In the genomic region with DNA sequence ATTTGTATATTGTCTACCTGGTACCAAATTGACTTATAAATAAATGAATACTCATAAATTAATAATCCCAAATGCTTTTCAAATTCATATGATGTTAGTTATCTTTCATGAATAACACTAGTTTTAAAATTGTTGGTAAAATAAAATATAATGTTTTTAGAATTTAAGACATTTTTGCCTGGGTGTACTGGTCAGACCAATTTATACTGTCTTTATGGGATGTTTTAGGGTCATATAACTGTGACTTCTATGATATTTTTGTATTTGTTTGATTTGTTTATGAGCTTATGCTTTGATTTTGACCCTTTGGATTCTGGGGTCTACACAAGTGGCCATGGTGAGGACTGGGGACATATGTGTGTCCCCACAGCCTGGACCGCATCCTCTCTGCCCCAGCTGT, we compare ENCODE assay signal across 29 cellular contexts. TPM values are rescaled to one million over a fixed set of nuclear protein-coding genes. Genes with fewer than 3 reads are reported as not detected.
"Had no signal": no experiment of that assay in that cellular context is flagged by ENCODE, and none has a peak within 500 bp of the region (broad histone marks: within the 10 kb centered on the region; RNA-seq: fewer than 3 reads in every experiment).

No MANE protein-coding gene starts in this region.

- H3K9me3 Mint-ChIP-seq: type B pancreatic cell had no signal

- H3K4me3 ChIP-seq: stomach, suprapubic skin, testis, thoracic aorta, thyroid gland, tibial artery, tibial nerve, transverse colon, upper lobe of left lung, upper lobe of right lung, uterus, vagina had no signal

- H3K27ac ChIP-seq: stomach, suprapubic skin, testis, thoracic aorta, thyroid gland, tibial artery, tibial nerve, transverse colon, upper lobe of left lung, upper lobe of right lung, uterus, vagina had no signal

- ATAC-seq: stimulated activated effector memory CD8-positive, alpha-beta T cell treated with anti-CD3 and anti-CD28 coated beads, Interleukin-12 subunit alpha, Interleukin-12 subunit beta, amount 100 ng/mL, for 72 hours; stimulated activated memory B cell treated with anti-CD40 and anti-IgM and Interleukin-4, amounts not matched to agents 10 μg/mL and 1 μg/mL and 100 μg/mL, for 72 hours; stimulated activated naive B cell treated with anti-CD40 and anti-IgM and Interleukin-4, amounts not matched to agents 10 μg/mL and 1 μg/mL and 100 μg/mL, for 72 hours; stimulated activated naive CD8-positive, alpha-beta T cell treated with anti-CD3 and anti-CD28 coated beads, Interleukin-15, amount 100 ng/mL, for 72 hours; stimulated activated naive CD8-positive, alpha-beta T cell treated with anti-CD3 and anti-CD28 coated beads, Interleukin-15, Interleukin-2, amounts not matched to agents 100 U/mL and 50 U/mL, for 24 hours; upper lobe of right lung had no signal

- H3K4me1 ChIP-seq: stomach, suprapubic skin, testis, thyroid gland, tibial artery, tibial nerve, transverse colon, upper lobe of left lung, upper lobe of right lung, uterus, vagina had no signal

- DNase-seq: stimulated activated CD4-positive, alpha-beta T cell treated with anti-CD3 and anti-CD28 coated beads, Interleukin-2, amount 100 ng/mL, for 48 hours; stimulated activated CD4-positive, alpha-beta T cell treated with anti-CD3 and anti-CD28 coated beads, Interleukin-4, amount 100 ng/mL, for 1 hour; stimulated activated CD4-positive, alpha-beta T cell treated with anti-CD3 and anti-CD28 coated beads, Interleukin-4, amount 100 ng/mL, for 24 hours; stimulated activated CD4-positive, alpha-beta T cell treated with anti-CD3 and anti-CD28 coated beads, Interleukin-4, amount 100 ng/mL, for 4 hours; stimulated activated CD8-positive, alpha-beta memory T cell treated with anti-CD3 and anti-CD28 coated beads, Interleukin-4, amount 100 ng/mL, for 48 hours; stimulated activated naive B cell treated with anti-CD40 and anti-IgM and Interleukin-4, amounts not matched to agents 10 μg/mL and 1 μg/mL and 100 μg/mL, for 72 hours; stimulated activated naive CD4-positive, alpha-beta T cell; stimulated activated naive CD4-positive, alpha-beta T cell treated with Interleukin-2 at 50 U/mL for 16 hours; stimulated activated naive CD8-positive, alpha-beta T cell treated with anti-CD3 and anti-CD28 coated beads, Interleukin-15, amount 100 ng/mL, for 72 hours; stimulated activated naive CD8-positive, alpha-beta T cell treated with anti-CD3 and anti-CD28 coated beads, Interleukin-15, Interleukin-2, amounts not matched to agents 100 U/mL and 50 U/mL, for 24 hours; stomach; substantia nigra; testis; thyroid gland; tibial artery; transverse colon; upper lobe of left lung; upper lobe of right lung; uterus had no signal

- H3K9me3 ChIP-seq: testis, thoracic aorta, thyroid gland, uterus, vagina had no signal

- H3K27ac Mint-ChIP-seq: stimulated activated effector memory CD8-positive, alpha-beta T cell treated with anti-CD3 and anti-CD28 coated beads, Interleukin-12 subunit alpha, Interleukin-12 subunit beta, amount 100 ng/mL, for 72 hours; stimulated activated memory B cell treated with anti-CD40 and anti-IgM and Interleukin-4, amounts not matched to agents 10 μg/mL and 1 μg/mL and 100 μg/mL, for 72 hours; stimulated activated naive B cell treated with anti-CD40 and anti-IgM and Interleukin-4, amounts not matched to agents 10 μg/mL and 1 μg/mL and 100 μg/mL, for 72 hours; stimulated activated naive CD8-positive, alpha-beta T cell treated with anti-CD3 and anti-CD28 coated beads, Interleukin-15, amount 100 ng/mL, for 72 hours; stimulated activated naive CD8-positive, alpha-beta T cell treated with anti-CD3 and anti-CD28 coated beads, Interleukin-15, Interleukin-2, amounts not matched to agents 100 ng/mL and 50 ng/mL, for 24 hours; type B pancreatic cell had no signal

- H3K4me3 Mint-ChIP-seq: stimulated activated effector memory CD8-positive, alpha-beta T cell treated with anti-CD3 and anti-CD28 coated beads, Interleukin-12 subunit alpha, Interleukin-12 subunit beta, amount 100 ng/mL, for 72 hours; stimulated activated memory B cell treated with anti-CD40 and anti-IgM and Interleukin-4, amounts not matched to agents 10 μg/mL and 1 μg/mL and 100 μg/mL, for 72 hours; stimulated activated naive B cell treated with anti-CD40 and anti-IgM and Interleukin-4, amounts not matched to agents 10 μg/mL and 1 μg/mL and 100 μg/mL, for 72 hours; stimulated activated naive CD8-positive, alpha-beta T cell treated with anti-CD3 and anti-CD28 coated beads, Interleukin-15, amount 100 ng/mL, for 72 hours; stimulated activated naive CD8-positive, alpha-beta T cell treated with anti-CD3 and anti-CD28 coated beads, Interleukin-15, Interleukin-2, amounts not matched to agents 100 ng/mL and 50 ng/mL, for 24 hours; type B pancreatic cell had no signal

- H3K36me3 Mint-ChIP-seq: stimulated activated effector memory CD8-positive, alpha-beta T cell treated with anti-CD3 and anti-CD28 coated beads, Interleukin-12 subunit alpha, Interleukin-12 subunit beta, amount 100 ng/mL, for 72 hours; stimulated activated memory B cell treated with anti-CD40 and anti-IgM and Interleukin-4, amounts not matched to agents 10 μg/mL and 1 μg/mL and 100 μg/mL, for 72 hours; type B pancreatic cell had no signal

- H3K4me1 Mint-ChIP-seq: stimulated activated effector memory CD8-positive, alpha-beta T cell treated with anti-CD3 and anti-CD28 coated beads, Interleukin-12 subunit alpha, Interleukin-12 subunit beta, amount 100 ng/mL, for 72 hours; stimulated activated memory B cell treated with anti-CD40 and anti-IgM and Interleukin-4, amounts not matched to agents 10 μg/mL and 1 μg/mL and 100 μg/mL, for 72 hours; stimulated activated naive B cell treated with anti-CD40 and anti-IgM and Interleukin-4, amounts not matched to agents 10 μg/mL and 1 μg/mL and 100 μg/mL, for 72 hours; stimulated activated naive CD8-positive, alpha-beta T cell treated with anti-CD3 and anti-CD28 coated beads, Interleukin-15, amount 100 ng/mL, for 72 hours had no signal

- H3K27me3 ChIP-seq: stomach, testis, thyroid gland, tibial nerve, upper lobe of left lung, uterus, vagina had no signal

- FAIRE-seq: urothelium cell line had no signal

- H3K36me3 ChIP-seq: stomach, suprapubic skin, thoracic aorta, thyroid gland, tibial artery, tibial nerve, transverse colon, upper lobe of left lung, upper lobe of right lung, uterus, vagina had no signal

RNA-seq across cellular contexts. Expression of a gene that starts 54.1 kb away (rescaled TPM):
- total RNA-seq: temporal lobe, thoracic aorta, vagina had no signal
